ENCODE assay signal across 16 cellular contexts in the genomic region with DNA sequence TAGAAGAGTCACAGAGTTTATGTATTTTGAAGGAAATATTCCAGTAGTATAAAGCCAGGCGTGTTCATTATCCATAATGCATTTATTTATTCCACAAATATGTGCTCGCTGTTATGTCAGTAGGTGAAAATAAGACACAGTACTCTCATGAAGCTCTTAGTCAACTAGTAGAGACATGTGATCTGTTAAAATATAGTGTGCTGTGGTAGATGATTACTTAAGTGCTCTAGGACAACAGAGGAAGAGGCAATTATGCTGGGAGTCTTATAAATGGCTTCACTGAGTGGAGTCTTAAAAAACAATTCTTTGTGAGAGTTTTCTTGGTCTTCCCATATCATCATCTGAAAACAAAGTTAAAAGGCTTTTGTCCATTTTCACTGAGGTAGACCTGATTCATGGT. TPM values are rescaled to one million over a fixed set of nuclear protein-coding genes. Genes with fewer than 3 reads are reported as not detected.
"Had no signal": no experiment of that assay in that cellular context is flagged by ENCODE, and none has a peak within 500 bp of the region (broad histone marks: within the 10 kb centered on the region; RNA-seq: fewer than 3 reads in every experiment).

No MANE protein-coding gene starts in this region.

- H3K4me3 ChIP-seq: body of pancreas, tibial artery had no signal

- H3K4me1 ChIP-seq: body of pancreas, tibial artery had no signal

- ATAC-seq: activated T-cell treated with anti-CD3 and anti-CD28 coated beads, Interleukin-2, amount 50 U/mL, for 4 hours; body of pancreas; left cardiac atrium; stimulated activated naive CD8-positive, alpha-beta T cell treated with anti-CD3 and anti-CD28 coated beads, Interleukin-15, Interleukin-2, amounts not matched to agents 100 U/mL and 50 U/mL, for 24 hours had no signal

- H3K27me3 ChIP-seq: body of pancreas, tibial artery had no signal

- DNase-seq: activated CD4-positive, alpha-beta T cell treated with anti-CD3 and anti-CD28 coated beads, Interleukin-2, amount 50 U/mL, for 1 hour; activated CD8-positive, alpha-beta memory T cell treated with anti-CD3 and anti-CD28 coated beads, Interleukin-2, amount 50 U/mL, for 4 hours; activated naive CD4-positive, alpha-beta T cell treated with anti-CD3 and anti-CD28 coated beads for 36 hours; activated T-cell treated with anti-CD3 and anti-CD28 coated beads, Interleukin-2, amount 50 U/mL, for 4 hours; body of pancreas; dermis blood vessel endothelial cell; effector memory CD4-positive, alpha-beta T cell; left cardiac atrium; nephron progenitor cell; occipital lobe; posterior cingulate gyrus; stimulated activated naive CD8-positive, alpha-beta T cell treated with anti-CD3 and anti-CD28 coated beads, Interleukin-15, Interleukin-2, amounts not matched to agents 100 U/mL and 50 U/mL, for 24 hours; substantia nigra; tibial artery had no signal

- H3K9me3 ChIP-seq: body of pancreas, tibial artery had no signal

- H3K27ac ChIP-seq: body of pancreas, tibial artery had no signal

- H3K36me3 ChIP-seq: tibial artery had no signal

RNA-seq across cellular contexts. Expression of gene B3GALT1, which starts 52.8 kb away (rescaled TPM):
- total RNA-seq: activated naive CD4-positive, alpha-beta T cell treated with anti-CD3 and anti-CD28 coated beads for 36 hours; dermis blood vessel endothelial cell; endothelial cell of umbilical vein; lung microvascular endothelial cell had no signal
